ENCODE assay signal across 17 cellular contexts in genomic region chr4:26207631-26208030, GRCh38.
"Had no signal": no experiment of that assay in that cellular context is flagged by ENCODE, and none has a peak within 500 bp of the region (broad histone marks: within the 10 kb centered on the region; RNA-seq: fewer than 3 reads in every experiment).

No MANE protein-coding gene starts in this region.

- H3K4me3 ChIP-seq: esophagus squamous epithelium, left lung, thyroid gland had no signal

- ATAC-seq: activated CD8-positive, alpha-beta memory T cell treated with anti-CD3 and anti-CD28 coated beads, Interleukin-2, amount 10 ng/mL, durations not matched to agents 7 days and 5 days; left lung; stimulated activated naive B cell treated with anti-CD40 and anti-IgM and Interleukin-4, amounts not matched to agents 10 μg/mL and 1 μg/mL and 100 μg/mL, for 72 hours had no signal

- H3K36me3 Mint-ChIP-seq: stimulated activated naive B cell treated with anti-CD40 and anti-IgM and Interleukin-4, amounts not matched to agents 10 μg/mL and 1 μg/mL and 100 μg/mL, for 72 hours had no signal

- H3K27ac Mint-ChIP-seq: activated B cell treated with CpG ODN at 0.5 μM for 24 hours; activated CD4-positive, alpha-beta memory T cell treated with anti-CD3 and anti-CD28 coated beads, Interleukin-2, amount 10 ng/mL, durations not matched to agents 7 days and 5 days; activated CD8-positive, alpha-beta memory T cell treated with anti-CD3 and anti-CD28 coated beads, Interleukin-2, amount 10 ng/mL, durations not matched to agents 7 days and 5 days; nephron progenitor cell; stimulated activated naive B cell treated with anti-CD40 and anti-IgM and Interleukin-4, amounts not matched to agents 10 μg/mL and 1 μg/mL and 100 μg/mL, for 72 hours; T-helper 2 cell treated with Interferon-gamma antibody and Interleukin-4, amounts not matched to agents 5 μg/mL and 100 μg/mL, for 36 hours had no signal

- DNase-seq: activated B cell treated with CpG ODN at 0.5 μM for 24 hours; activated CD4-positive, alpha-beta memory T cell treated with anti-CD3 and anti-CD28 coated beads, Interleukin-2, amount 10 ng/mL, durations not matched to agents 7 days and 5 days; activated CD4-positive, alpha-beta T cell treated with anti-CD3 and anti-CD28 coated beads for 4 hours; activated CD8-positive, alpha-beta memory T cell treated with anti-CD3 and anti-CD28 coated beads, Interleukin-2, amount 10 ng/mL, durations not matched to agents 7 days and 5 days; activated naive CD4-positive, alpha-beta T cell; brain microvascular endothelial cell; cerebellar nuclear complex; effector memory CD4-positive, alpha-beta T cell; esophagus squamous epithelium; kidney; left lung; nephron progenitor cell; retina; stimulated activated naive B cell treated with anti-CD40 and anti-IgM and Interleukin-4, amounts not matched to agents 10 μg/mL and 1 μg/mL and 100 μg/mL, for 72 hours; thyroid gland had no signal

- H3K9me3 Mint-ChIP-seq: activated B cell treated with CpG ODN at 0.5 μM for 24 hours; nephron progenitor cell; stimulated activated naive B cell treated with anti-CD40 and anti-IgM and Interleukin-4, amounts not matched to agents 10 μg/mL and 1 μg/mL and 100 μg/mL, for 72 hours had no signal

- H3K27ac ChIP-seq: brain microvascular endothelial cell, thyroid gland had no signal

- H3K4me1 Mint-ChIP-seq: stimulated activated naive B cell treated with anti-CD40 and anti-IgM and Interleukin-4, amounts not matched to agents 10 μg/mL and 1 μg/mL and 100 μg/mL, for 72 hours had no signal

- FAIRE-seq: endothelial cell of umbilical vein, kidney had no signal

- H3K4me3 Mint-ChIP-seq: activated B cell treated with CpG ODN at 0.5 μM for 24 hours; activated CD4-positive, alpha-beta memory T cell treated with anti-CD3 and anti-CD28 coated beads, Interleukin-2, amount 10 ng/mL, durations not matched to agents 7 days and 5 days; activated CD8-positive, alpha-beta memory T cell treated with anti-CD3 and anti-CD28 coated beads, Interleukin-2, amount 10 ng/mL, durations not matched to agents 7 days and 5 days; nephron progenitor cell; stimulated activated naive B cell treated with anti-CD40 and anti-IgM and Interleukin-4, amounts not matched to agents 10 μg/mL and 1 μg/mL and 100 μg/mL, for 72 hours; T-helper 2 cell treated with Interferon-gamma antibody and Interleukin-4, amounts not matched to agents 5 μg/mL and 100 μg/mL, for 36 hours had no signal

- H3K36me3 ChIP-seq: brain microvascular endothelial cell, esophagus squamous epithelium, left lung, thyroid gland had no signal

- H3K9me3 ChIP-seq: esophagus squamous epithelium, left lung, thyroid gland had no signal

- H3K27me3 ChIP-seq: brain microvascular endothelial cell, left lung, thyroid gland had no signal
